17 cellular contexts compared by ENCODE assay signal in genomic region chr1:116874622-116875277, GRCh38. TPM values are rescaled to one million over a fixed set of nuclear protein-coding genes. Genes with fewer than 3 reads are reported as not detected.
DNase-seq lines count a peak whose midpoint lies in the region; ATAC-seq, FAIRE-seq and TF ChIP-seq lines count a peak whose summit lies in the region.
"Had no signal": no experiment of that assay in that cellular context is flagged by ENCODE, and none has a peak within 500 bp of the region (broad histone marks: within the 10 kb centered on the region; RNA-seq: fewer than 3 reads in every experiment).

No MANE protein-coding gene starts in this region.

- H3K9me3 Mint-ChIP-seq in activated CD8-positive, alpha-beta T cell treated with anti-CD3 and anti-CD28 coated beads for 36 hours, result no peaks in the 10 kb centered on the region
- no peaks in the 10 kb centered on the region for H3K9me3 Mint-ChIP-seq in activated CD8-positive, alpha-beta T cell treated with anti-CD3 and anti-CD28 coated beads, Interleukin-2, amount 10 ng/mL, durations not matched to agents 7 days and 5 days (ENCODE audit: insufficient read depth)

- TF ChIP-seq EP300 in GM12878 (IDR thresholded peaks at IDR 0.05; ENCODE audit: borderline replicate concordance in 1 of 2, control insufficient read depth in 1 of 2, low read depth in 2 of 2, low read length in 2 of 2), result no peak

- H3K27me3 Mint-ChIP-seq in activated CD8-positive, alpha-beta T cell treated with anti-CD3 and anti-CD28 coated beads for 36 hours, result peaks cover 2% of the 10 kb centered on the region
- H3K27me3 Mint-ChIP-seq in activated CD8-positive, alpha-beta T cell treated with anti-CD3 and anti-CD28 coated beads, Interleukin-2, amount 10 ng/mL, durations not matched to agents 7 days and 5 days (ENCODE audit: low read depth), result peaks cover 2% of the 10 kb centered on the region

- in situ Hi-C loops in GM12878 (cut with MboI), result no loop called here

- H3K27ac Mint-ChIP-seq in activated CD8-positive, alpha-beta T cell treated with anti-CD3 and anti-CD28 coated beads for 36 hours, result no peak overlapping the region
- no peak overlapping the region for H3K27ac Mint-ChIP-seq in activated CD8-positive, alpha-beta T cell treated with anti-CD3 and anti-CD28 coated beads, Interleukin-2, amount 10 ng/mL, durations not matched to agents 7 days and 5 days

- whole genome bisulfite sequencing in GM12878 (ENCODE audit: insufficient coverage, insufficient replicate concordance, low lambda C conversion rate, missing lambda C conversion rate), result 71% methylated on average over 7 of the region's 7 CpGs
- WGBS in smooth muscle cell (ENCODE audit: low lambda C conversion rate), result 97% methylated on average over 7 of the region's 7 CpGs

- TF ChIP-seq RAD21 in GM12878 (IDR thresholded peaks at IDR 0.05; ENCODE audit: insufficient read depth, low read depth, low read length), result no peak

- DNase-seq in activated CD8-positive, alpha-beta T cell treated with anti-CD3 and anti-CD28 coated beads for 36 hours, result peak; percentile 18
- DNase-seq in activated CD8-positive, alpha-beta T cell treated with anti-CD3 and anti-CD28 coated beads, Interleukin-2, amount 10 ng/mL, durations not matched to agents 7 days and 5 days, result no peak
- DNase-seq in NOMO-1 (lab: John Stamatoyannopoulos, UW; ENCODE audit: unreplicated experiment in 2 of 2), result peak; percentile 71 to 80
- DNase-seq in GM12878 (ENCODE audit: low read depth, low spot score), result no peak
- no peak for DNase-seq in stimulated activated naive CD8-positive, alpha-beta T cell treated with anti-CD3 and anti-CD28 coated beads, Interleukin-15, Interleukin-2, amounts not matched to agents 100 U/mL and 50 U/mL, for 24 hours
- no peak for DNase-seq in smooth muscle cell (lab: John Stamatoyannopoulos, UW; ENCODE audit: unreplicated experiment)
- no peak for DNase-seq in GM20000 (ENCODE audit: low spot score)
- DNase-seq: CD8-positive, alpha-beta memory T cell; left lung; sigmoid colon; stimulated activated CD4-positive, alpha-beta T cell treated with anti-CD3 and anti-CD28 coated beads, Interleukin-2, amount 100 ng/mL, for 48 hours; tibial artery had no signal

- CTCF ChIA-PET in activated CD8-positive, alpha-beta T cell treated with anti-CD3 and anti-CD28 coated beads for 36 hours (lab: Charles Lee), result interaction anchor here (0.7 to 1.0 kb wide), 3 partner anchors 57 to 300 kb away, joined by 3 to 5 read pairs (median 3); no protein-coding TSS in a partner anchor
- CTCF ChIA-PET in activated CD8-positive, alpha-beta T cell treated with anti-CD3 and anti-CD28 coated beads, Interleukin-2, amount 10 ng/mL, durations not matched to agents 7 days and 5 days (lab: Charles Lee), result interaction anchor here (0.8 to 1.6 kb wide), 4 partner anchors 12 to 60 kb away, joined by 3 to 6 read pairs (median 4); no protein-coding TSS in a partner anchor
- CTCF ChIA-PET in GM12878 (lab: Yijun Ruan, JAX), result interaction anchor here (0.8 to 1.6 kb wide), 6 partner anchors 9 to 254 kb away, joined by 3 to 4 read pairs (median 3); no protein-coding TSS in a partner anchor

- H3K27me3 ChIP-seq in GM12878 (replicated peaks in 1 of 2; ENCODE audit: control insufficient read depth in 2 of 2, insufficient read depth in 2 of 2, low read length in 1 of 2) (no peaks in the 10 kb centered on the region), smooth muscle cell (ENCODE audit: low read depth) (no peaks in the 10 kb centered on the region)
- H3K27me3 ChIP-seq: breast epithelium, sigmoid colon had no signal

- H3K9ac ChIP-seq in GM12878 (ENCODE audit: control insufficient read depth, insufficient read depth, low read length) (no peak overlapping the region), smooth muscle cell (ENCODE audit: low read depth) (no peak overlapping the region)

- no peak overlapping the region for H3K4me3 Mint-ChIP-seq in activated CD8-positive, alpha-beta T cell treated with anti-CD3 and anti-CD28 coated beads for 36 hours
- no peak overlapping the region for H3K4me3 Mint-ChIP-seq in activated CD8-positive, alpha-beta T cell treated with anti-CD3 and anti-CD28 coated beads, Interleukin-2, amount 10 ng/mL, durations not matched to agents 7 days and 5 days
- H3K4me3 Mint-ChIP-seq: CD8-positive, alpha-beta memory T cell had no signal

- H2AFZ ChIP-seq in GM12878 (ENCODE audit: control insufficient read depth, low read depth, low read length), result no peak overlapping the region
- no peak overlapping the region for H2AFZ ChIP-seq in smooth muscle cell (ENCODE audit: low read depth)

- intact Hi-C loops in activated CD8-positive, alpha-beta T cell treated with anti-CD3 and anti-CD28 coated beads for 36 hours (cut with micrococcal nuclease), result no loop called here
- intact Hi-C loops in GM12878 (cut with micrococcal nuclease; ENCODE audit: unreplicated experiment), result no loop called here

- SMC1A ChIA-PET in GM12878 (lab: Charles Lee; ENCODE audit: uncharacterized antibody, unreplicated experiment), result interaction anchor here (0.6 to 4.1 kb wide), 6 partner anchors 9 to 203 kb away, joined by 3 to 39 read pairs (median 4); no protein-coding TSS in a partner anchor

- no TSS peak for BruUV-seq in GM12878 (replicated peaks; lab: Mats Ljungman, UMichigan)

- no peak for TF ChIP-seq CTCF in activated CD8-positive, alpha-beta T cell treated with anti-CD3 and anti-CD28 coated beads for 36 hours (IDR thresholded peaks at IDR 0.05)
- TF ChIP-seq CTCF in GM12878 (IDR thresholded peaks at IDR 0.05 in 2 of 3, conservative IDR thresholded peaks at IDR 0.05 in 1 of 3; ENCODE audit: control insufficient read depth in 2 of 3, extremely low read depth in 1 of 3, insufficient read depth in 1 of 3, low read depth in 3 of 3, low read length in 3 of 3) (no peak), smooth muscle cell (IDR thresholded peaks at IDR 0.05; ENCODE audit: borderline replicate concordance, insufficient read depth, poor library complexity, severe bottlenecking) (no peak), GM20000 (IDR thresholded peaks at IDR 0.05; ENCODE audit: extremely low read depth, missing control alignments) (no peak)

- no peak for FAIRE-seq in GM12878 (lab: Jason Lieb, UNC)
- FAIRE-seq: A549 had no signal

- TF ChIP-seq POLR2A in GM12878 (IDR thresholded peaks at IDR 0.05; ENCODE audit: low read depth, low read length), result no peak

- H3K4me1 Mint-ChIP-seq in activated CD8-positive, alpha-beta T cell treated with anti-CD3 and anti-CD28 coated beads for 36 hours (ENCODE audit: low read depth), result peaks cover 18% of the 10 kb centered on the region
- H3K4me1 Mint-ChIP-seq in activated CD8-positive, alpha-beta T cell treated with anti-CD3 and anti-CD28 coated beads, Interleukin-2, amount 10 ng/mL, durations not matched to agents 7 days and 5 days (ENCODE audit: low read depth), result peaks cover 19% of the 10 kb centered on the region

- no peak overlapping the region for H3K4me2 ChIP-seq in GM12878 (ENCODE audit: control insufficient read depth, insufficient read depth)
- no peak overlapping the region for H3K4me2 ChIP-seq in smooth muscle cell
- H3K4me2 ChIP-seq: A549 had no signal

- H3K36me3 ChIP-seq in GM12878 (ENCODE audit: control insufficient read depth in 2 of 2, insufficient read depth in 2 of 2, low read length in 1 of 2), result no peaks in the 10 kb centered on the region
- H3K36me3 ChIP-seq in smooth muscle cell (ENCODE audit: low read depth), result no peaks in the 10 kb centered on the region
- H3K36me3 ChIP-seq: breast epithelium, left lung, sigmoid colon, tibial artery had no signal

- no peak for ATAC-seq in activated CD8-positive, alpha-beta T cell treated with anti-CD3 and anti-CD28 coated beads for 36 hours
- no peak for ATAC-seq in activated CD8-positive, alpha-beta T cell treated with anti-CD3 and anti-CD28 coated beads, Interleukin-2, amount 10 ng/mL, durations not matched to agents 7 days and 5 days
- ATAC-seq in GM12878 (no peak), HG03039 (IDR thresholded peaks at IDR 0.05; ENCODE audit: unreplicated experiment) (no peak)
- peak; percentile 7 for ATAC-seq in stimulated activated naive CD8-positive, alpha-beta T cell treated with anti-CD3 and anti-CD28 coated beads, Interleukin-15, Interleukin-2, amounts not matched to agents 100 U/mL and 50 U/mL, for 24 hours
- ATAC-seq: A549, left lung had no signal

- H3K4me3 ChIP-seq in GM12878, result no peak overlapping the region
- no peak overlapping the region for H3K4me3 ChIP-seq in smooth muscle cell
- H3K4me3 ChIP-seq: A549, breast epithelium, left lung, sigmoid colon, tibial artery had no signal

- POLR2A ChIA-PET in activated CD8-positive, alpha-beta T cell treated with anti-CD3 and anti-CD28 coated beads for 36 hours (lab: Charles Lee), result interaction anchor here (0.6 kb wide), 1 partner anchor 120 kb away, joined by 3 read pairs; the partner anchor contains the start of gene CD2
- POLR2A ChIA-PET in activated CD8-positive, alpha-beta T cell treated with anti-CD3 and anti-CD28 coated beads, Interleukin-2, amount 10 ng/mL, durations not matched to agents 7 days and 5 days (lab: Charles Lee), result interaction anchor here (1.4 kb wide), 2 partner anchors 111 to 186 kb away, joined by 3 read pairs; no protein-coding TSS in a partner anchor
- POLR2A ChIA-PET in GM12878 (lab: Charles Lee), result interaction anchor here (0.9 to 1.2 kb wide), 2 partner anchors 27 to 48 kb away, joined by 3 read pairs; no protein-coding TSS in a partner anchor

- H3K79me2 ChIP-seq in GM12878 (ENCODE audit: control insufficient read depth, insufficient read depth, low read length) (no peaks in the 10 kb centered on the region), smooth muscle cell (ENCODE audit: low read depth) (no peaks in the 10 kb centered on the region)

- H3K9me3 ChIP-seq in GM12878 (replicated peaks; ENCODE audit: control insufficient read depth, insufficient read depth, low read length), result no peaks in the 10 kb centered on the region; the same call in 2 of the 3 replicates
- no peaks in the 10 kb centered on the region for H3K9me3 ChIP-seq in smooth muscle cell (replicated peaks; ENCODE audit: low read depth)
- H3K9me3 ChIP-seq: A549, breast epithelium, left lung, sigmoid colon, tibial artery had no signal

- RAD21 ChIA-PET in GM12878 (lab: Charles Lee; ENCODE audit: unreplicated experiment), result interaction anchor here (1.0 to 10.2 kb wide), 3 partner anchors 19 to 57 kb away, joined by 3 to 96 read pairs (median 3); no protein-coding TSS in a partner anchor

- H3K36me3 Mint-ChIP-seq in activated CD8-positive, alpha-beta T cell treated with anti-CD3 and anti-CD28 coated beads for 36 hours (ENCODE audit: low read depth), result no peaks in the 10 kb centered on the region
- no peaks in the 10 kb centered on the region for H3K36me3 Mint-ChIP-seq in activated CD8-positive, alpha-beta T cell treated with anti-CD3 and anti-CD28 coated beads, Interleukin-2, amount 10 ng/mL, durations not matched to agents 7 days and 5 days (ENCODE audit: low read depth)

- H3F3A ChIP-seq in smooth muscle cell (ENCODE audit: low read depth), result peaks cover 5% of the 10 kb centered on the region

- H3K4me1 ChIP-seq in GM12878 (ENCODE audit: control insufficient read depth, insufficient read depth, low read length) (peaks cover 14% of the 10 kb centered on the region; the same call in 1 of the 2 replicates), smooth muscle cell (ENCODE audit: low read depth) (peaks cover 25% of the 10 kb centered on the region)

- H3K27ac ChIP-seq in GM12878 (ENCODE audit: control insufficient read depth, insufficient read depth), result no peak overlapping the region
- no peak overlapping the region for H3K27ac ChIP-seq in smooth muscle cell (ENCODE audit: low read depth)
- H3K27ac ChIP-seq: A549, left lung, sigmoid colon, SK-N-MC, tibial artery had no signal

- H4K20me1 ChIP-seq in GM12878 (ENCODE audit: control insufficient read depth, insufficient read depth) (no peaks in the 10 kb centered on the region), smooth muscle cell (ENCODE audit: low read depth) (no peaks in the 10 kb centered on the region)

RNA-seq across cellular contexts. Expression of gene PTGFRN, which starts 35.0 kb away (rescaled TPM):
- total RNA-seq in activated CD8-positive, alpha-beta T cell treated with anti-CD3 and anti-CD28 coated beads for 36 hours, result 1 to 10 TPM; 7.0 to 8.4 TPM
- under 1 TPM; 0.89 to 0.90 TPM for total RNA-seq in activated CD8-positive, alpha-beta T cell treated with anti-CD3 and anti-CD28 coated beads, Interleukin-2, amount 10 ng/mL, durations not matched to agents 7 days and 5 days
- 15.1 and 18.7 TPM in 2 replicates for total RNA-seq in GM12878 (2013; cell fraction: nucleolus; rRNA removed)
- total RNA-seq in GM12878 (2014; rRNA removed), result 5.5 and 9.9 TPM in 2 replicates
- total RNA-seq in GM12878 (2014; rRNA removed; fragmentation: Illumina TruSeq; extraction: Trizol), result 5.8 TPM in 2 replicates
- total RNA-seq in GM12878 (2021), result 8.3 and 8.9 TPM in 2 replicates
- 0.04 TPM for polyA plus RNA-seq in GM12878 (2011; ENCODE audit: low read depth)
- polyA plus RNA-seq in GM12878 (2011; rRNA removed), result 2.8 and 3.5 TPM in 2 replicates
- 1.7 and 2.1 TPM in 2 replicates for polyA plus RNA-seq in GM12878 (2011; cell fraction: cytosol; rRNA removed)
- 0.94 and 1.6 TPM in 2 replicates for polyA plus RNA-seq in GM12878 (2011; cell fraction: nucleus; rRNA removed)
- 0.04 and 0.15 TPM in 2 replicates for polyA plus RNA-seq in GM12878 (2012)
- 2.4 and 5.3 TPM in 2 replicates for polyA plus RNA-seq in GM12878 (2014; fragmentation: Illumina TruSeq; extraction: Trizol)
- polyA plus RNA-seq in GM12878 (2014; fragmentation: Nextera tagmentation; extraction: Ambion mirVana), result 1 to 10 TPM; 4.9 to 7.2 TPM
- 3.9 and 4.4 TPM in 2 replicates for polyA plus RNA-seq in GM12878 (2014; rRNA removed)
- 1 to 10 TPM; 2.7 to 3.1 TPM for polyA plus RNA-seq in GM12878 (2016; fragmentation: Nextera tagmentation; extraction: Ambion mirVana)
- 4.0 and 5.3 TPM in 2 replicates for polyA minus RNA-seq in GM12878 (2011; rRNA and poly(A)+ RNA removed)
- 1.0 and 1.1 TPM in 2 replicates for polyA minus RNA-seq in GM12878 (2011; cell fraction: cytosol; rRNA and poly(A)+ RNA removed)
- polyA minus RNA-seq in GM12878 (2011; cell fraction: nucleus; rRNA and poly(A)+ RNA removed), result 0.85 and 4.0 TPM in 2 replicates
- 97.9 and 152 TPM in 2 replicates for total RNA-seq in smooth muscle cell
- 62.6 and 64.2 TPM in 2 replicates for polyA plus RNA-seq in smooth muscle cell
- total RNA-seq: OCI-LY7 had no signal

Comparison
In these comparisons a context has a peak if more than half of its experiments do, and no peak if none do; other contexts are left out.
1. DNase-seq: peak in activated CD8-positive, alpha-beta T cell treated with anti-CD3 and anti-CD28 coated beads for 36 hours (single experiment) and NOMO-1 (2 of 2); none in activated CD8-positive, alpha-beta T cell treated with anti-CD3 and anti-CD28 coated beads, Interleukin-2, amount 10 ng/mL, durations not matched to agents 7 days and 5 days (single experiment), GM12878 (single experiment), stimulated activated naive CD8-positive, alpha-beta T cell treated with anti-CD3 and anti-CD28 coated beads, Interleukin-15, Interleukin-2, amounts not matched to agents 100 U/mL and 50 U/mL, for 24 hours (single experiment), smooth muscle cell (single experiment) and GM20000 (single experiment).